ENCODE assay signal across 25 cellular contexts in the genomic region with DNA sequence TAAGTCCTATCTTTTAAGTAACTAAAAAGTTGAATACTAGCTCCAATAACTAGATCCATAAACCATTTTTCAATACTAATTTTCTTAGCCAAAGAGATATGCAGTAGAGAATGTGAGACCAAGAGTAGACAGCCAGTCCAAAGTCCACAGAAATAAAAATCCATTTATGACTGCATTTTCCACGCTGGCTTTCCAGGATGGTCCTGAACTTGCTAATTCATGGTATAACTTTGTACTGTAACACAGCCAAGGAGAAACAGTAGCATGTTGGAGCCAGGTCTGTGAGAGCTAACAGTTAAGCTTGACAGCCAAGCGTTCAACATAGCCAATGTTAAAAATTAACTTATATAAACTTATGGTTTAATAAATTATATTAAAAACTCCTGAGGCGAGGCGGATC.
DNase-seq lines count a peak whose midpoint lies in the region; ATAC-seq, FAIRE-seq and TF ChIP-seq lines count a peak whose summit lies in the region.
"Had no signal": no experiment of that assay in that cellular context is flagged by ENCODE, and none has a peak within 500 bp of the region (broad histone marks: within the 10 kb centered on the region; RNA-seq: fewer than 3 reads in every experiment).

No MANE protein-coding gene starts in this region.

- no peak for TF ChIP-seq RAD21 in IMR-90 (IDR thresholded peaks at IDR 0.05; ENCODE audit: low read length)

- H2BK15ac ChIP-seq in IMR-90 (ENCODE audit: low read depth, low read length) = no peak overlapping the region

- TF ChIP-seq CTCF in IMR-90 (conservative IDR thresholded peaks at IDR 0.05; ENCODE audit: low read depth, low read length) (no peak), mucosa of descending colon (IDR thresholded peaks at IDR 0.05) (no peak)

- TF ChIP-seq POLR2A in IMR-90 (IDR thresholded peaks at IDR 0.05; ENCODE audit: low read depth, low read length) = no peak

- no peak overlapping the region; the same call in 1 of the 2 replicates for H2AK5ac ChIP-seq in IMR-90 (ENCODE audit: low read depth, low read length)

- no TSS peak for BruUV-seq in IMR-90 (replicated peaks; lab: Mats Ljungman, UMichigan)

- in situ Hi-C loops in IMR-90 (cut with MboI; ENCODE audit: low sequenced_read_pairs) = no loop called here

- H3K4me2 ChIP-seq in IMR-90 (ENCODE audit: low read depth, low read length) = no peak overlapping the region
- H3K4me2 ChIP-seq: BLaER1 had no signal

- H3K14ac ChIP-seq in IMR-90 (replicated peaks; ENCODE audit: low read depth, low read length) = no peak overlapping the region

- no peak overlapping the region for H4K5ac ChIP-seq in IMR-90 (ENCODE audit: low read depth, low read length)

- H4K20me1 ChIP-seq in IMR-90 (ENCODE audit: insufficient read depth, low read length) = no peaks in the 10 kb centered on the region
- H4K20me1 ChIP-seq: BLaER1 had no signal

- H2BK20ac ChIP-seq in IMR-90 (ENCODE audit: low read depth, low read length) = no peak overlapping the region

- H3K4me3 ChIP-seq in IMR-90 (ENCODE audit: insufficient read depth, low read depth, low read length) = no peak overlapping the region
- no peak overlapping the region for H3K4me3 ChIP-seq in mucosa of descending colon
- H3K4me3 ChIP-seq in small intestine (ENCODE audit: low read depth in 1 of 2, low read length in 2 of 2) = no peak overlapping the region
- H3K4me3 ChIP-seq: BLaER1, GM12878 had no signal

- H2BK120ac ChIP-seq in IMR-90 (ENCODE audit: low read depth, low read length) = no peak overlapping the region

- ATAC-seq in IMR-90 (ENCODE audit: low read depth) (no peak), mucosa of descending colon (peak; percentile 52)
- ATAC-seq: GM12878 had no signal

- no peak overlapping the region for H2AFZ ChIP-seq in IMR-90 (replicated peaks; ENCODE audit: low read length, poor library complexity)

- H3K9ac ChIP-seq in IMR-90 (ENCODE audit: low read depth, low read length) = no peak overlapping the region
- H3K9ac ChIP-seq: BLaER1 had no signal

- H3K4me1 ChIP-seq in IMR-90 (ENCODE audit: control insufficient read depth, insufficient read depth, low read length) (peaks cover 34% of the 10 kb centered on the region), mucosa of descending colon (ENCODE audit: low read depth) (peaks cover 6% of the 10 kb centered on the region), small intestine (ENCODE audit: control insufficient read depth in 2 of 2, insufficient read depth in 1 of 2, low read depth in 1 of 2, low read length in 1 of 2) (peaks cover 2 to 4% of the 10 kb centered on the region in 2 donors)
- H3K4me1 ChIP-seq: BE2C had no signal

- CTCF ChIA-PET in IMR-90 (lab: Yijun Ruan, JAX) = interaction anchor here (1.0 to 1.1 kb wide), 2 partner anchors 9 to 15 kb away, joined by 3 read pairs; no protein-coding TSS in a partner anchor

- dilution Hi-C loops in IMR-90 (cut with HindIII; ENCODE audit: low sequenced_read_pairs, unreplicated experiment) = no loop called here

- no peak overlapping the region for H3K23ac ChIP-seq in IMR-90 (ENCODE audit: low read depth, low read length)

- no CpG with 5 or more reads among the region's 4 CpGs for WGBS in IMR-90 (ENCODE audit: extremely low coverage in 2 of 2, insufficient read length in 1 of 2), 2 experiments
- 18 to 67% (median 49%) methylated on average over 4 of the region's 4 CpGs for WGBS in small intestine, 3 donors

- H4K8ac ChIP-seq in IMR-90 (ENCODE audit: low read depth in 2 of 2, low read length in 2 of 2) = no peak overlapping the region

- H3K56ac ChIP-seq in IMR-90 (ENCODE audit: extremely low read depth, insufficient read depth, low read length) = no peak overlapping the region

- H3K4ac ChIP-seq in IMR-90 (ENCODE audit: low read depth, low read length) = no peak overlapping the region

- peaks cover 17 to 34% of the 10 kb centered on the region in 2 experiments for H3K79me1 ChIP-seq in IMR-90 (ENCODE audit: low read depth in 1 of 2, low read length in 2 of 2)

- no peak for FAIRE-seq in small intestine (lab: Jason Lieb, UNC)
- FAIRE-seq: A204.1, GM12878, GM12892, GM18507 had no signal

- H3K36me3 ChIP-seq in IMR-90 (ENCODE audit: control insufficient read depth, insufficient read depth, low read length) = no peaks in the 10 kb centered on the region; the same call in 1 of the 2 replicates
- H3K36me3 ChIP-seq in mucosa of descending colon (ENCODE audit: low read depth) = no peaks in the 10 kb centered on the region
- H3K36me3 ChIP-seq in small intestine (ENCODE audit: control insufficient read depth in 2 of 2, insufficient read depth in 2 of 2, low read length in 2 of 2) = no peaks in the 10 kb centered on the region
- H3K36me3 ChIP-seq: BE2C, BLaER1 had no signal

- peaks cover 19% of the 10 kb centered on the region for H3K9me1 ChIP-seq in IMR-90 (ENCODE audit: insufficient read depth, low read length)

- DNase-seq in IMR-90 = no peak
- DNase-seq in mucosa of descending colon = peak in 1 of 3 donors; percentile 28
- peak; percentile 8 for DNase-seq in small intestine
- DNase-seq in cerebellum (ENCODE audit: low spot score) = no peak
- no peak for DNase-seq in 8988T
- DNase-seq: ACHN; BE2C; C1 segment of cervical spinal cord; CD4-positive, alpha-beta memory T cell; CD4-positive, CD25-positive, alpha-beta regulatory T cell; CD8-positive, alpha-beta memory T cell; COR-L47; DMS 273 treated with DMSO at 0.1 percent for 48 hours; DMS153; DMS53; DMS79; DND-41; EL; GDM1 had no signal

- H4K91ac ChIP-seq in IMR-90 (ENCODE audit: insufficient read depth, low read depth, low read length) = no peak overlapping the region

- H3K27me3 ChIP-seq in IMR-90 (ENCODE audit: control insufficient read depth, insufficient read depth, low read length) = no peaks in the 10 kb centered on the region
- H3K27me3 ChIP-seq in small intestine (ENCODE audit: control insufficient read depth in 2 of 2, insufficient read depth in 2 of 2, low read length in 2 of 2) = no peaks in the 10 kb centered on the region
- H3K27me3 ChIP-seq: BE2C, BLaER1 had no signal

- no peak overlapping the region for H2AK9ac ChIP-seq in IMR-90 (replicated peaks; ENCODE audit: low read depth, low read length, poor library complexity)

- H3K9me3 ChIP-seq in IMR-90 (ENCODE audit: control insufficient read depth, insufficient read depth, low read length) (no peaks in the 10 kb centered on the region), mucosa of descending colon (no peaks in the 10 kb centered on the region), small intestine (ENCODE audit: control insufficient read depth, low read depth) (no peaks in the 10 kb centered on the region)
- H3K9me3 ChIP-seq: BE2C, BLaER1 had no signal

- no peak overlapping the region for H2BK5ac ChIP-seq in IMR-90 (ENCODE audit: low read depth, low read length, poor library complexity, severe bottlenecking)

- intact Hi-C loops in IMR-90 (cut with micrococcal nuclease) = no loop called here
- intact Hi-C loops in mucosa of descending colon (cut with DNase I, micrococcal nuclease) = no loop called here

- POLR2A ChIA-PET in IMR-90 (lab: Charles Lee; ENCODE audit: unreplicated experiment) = no interaction called here

- H3K27ac ChIP-seq in IMR-90 (ENCODE audit: insufficient read depth, low read length) (no peak overlapping the region), small intestine (ENCODE audit: low read depth in 1 of 2, low read length in 1 of 2) (no peak overlapping the region)
- H3K27ac ChIP-seq: 22Rv1, BLaER1 had no signal

- peak overlapping the region; percentile 51; the same call in 1 of the 2 replicates for H3K18ac ChIP-seq in IMR-90 (ENCODE audit: low read depth, low read length)

TF ChIP-seq in IMR-90, 13 proteins besides CTCF, POLR2A, EP300 and RAD21:
- TF ChIP-seq NFE2L2 (IDR thresholded peaks at IDR 0.05; ENCODE audit: low read depth, low read length) = no peak
- TF ChIP-seq MAZ (IDR thresholded peaks at IDR 0.05; ENCODE audit: borderline replicate concordance, low read depth, low read length) = no peak
- TF ChIP-seq, protein P1, sequence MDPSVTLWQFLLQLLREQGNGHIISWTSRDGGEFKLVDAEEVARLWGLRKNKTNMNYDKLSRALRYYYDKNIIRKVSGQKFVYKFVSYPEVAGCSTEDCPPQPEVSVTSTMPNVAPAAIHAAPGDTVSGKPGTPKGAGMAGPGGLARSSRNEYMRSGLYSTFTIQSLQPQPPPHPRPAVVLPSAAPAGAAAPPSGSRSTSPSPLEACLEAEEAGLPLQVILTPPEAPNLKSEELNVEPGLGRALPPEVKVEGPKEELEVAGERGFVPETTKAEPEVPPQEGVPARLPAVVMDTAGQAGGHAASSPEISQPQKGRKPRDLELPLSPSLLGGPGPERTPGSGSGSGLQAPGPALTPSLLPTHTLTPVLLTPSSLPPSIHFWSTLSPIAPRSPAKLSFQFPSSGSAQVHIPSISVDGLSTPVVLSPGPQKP (IDR thresholded peaks at IDR 0.05; ENCODE audit: borderline replicate concordance, low read depth, low read length) = no peak
- no peak for TF ChIP-seq BHLHE40 (IDR thresholded peaks at IDR 0.05; ENCODE audit: low read depth, low read length)
- TF ChIP-seq CHD1 (IDR thresholded peaks at IDR 0.05; ENCODE audit: low read depth, low read length) = no peak
- TF ChIP-seq MAFK (IDR thresholded peaks at IDR 0.05; ENCODE audit: low read depth, low read length) = no peak
- no peak for TF ChIP-seq RCOR1 (IDR thresholded peaks at IDR 0.05; ENCODE audit: insufficient replicate concordance, low read length)
- TF ChIP-seq, protein P2, sequence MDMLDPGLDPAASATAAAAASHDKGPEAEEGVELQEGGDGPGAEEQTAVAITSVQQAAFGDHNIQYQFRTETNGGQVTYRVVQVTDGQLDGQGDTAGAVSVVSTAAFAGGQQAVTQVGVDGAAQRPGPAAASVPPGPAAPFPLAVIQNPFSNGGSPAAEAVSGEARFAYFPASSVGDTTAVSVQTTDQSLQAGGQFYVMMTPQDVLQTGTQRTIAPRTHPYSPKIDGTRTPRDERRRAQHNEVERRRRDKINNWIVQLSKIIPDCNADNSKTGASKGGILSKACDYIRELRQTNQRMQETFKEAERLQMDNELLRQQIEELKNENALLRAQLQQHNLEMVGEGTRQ (IDR thresholded peaks at IDR 0.05; ENCODE audit: low read depth, low read length) = no peak
- TF ChIP-seq FOS (IDR thresholded peaks at IDR 0.05; ENCODE audit: low read depth, low read length) = no peak
- no peak for TF ChIP-seq RFX5 (IDR thresholded peaks at IDR 0.05; ENCODE audit: low read depth, low read length)
